In the genomic region with DNA sequence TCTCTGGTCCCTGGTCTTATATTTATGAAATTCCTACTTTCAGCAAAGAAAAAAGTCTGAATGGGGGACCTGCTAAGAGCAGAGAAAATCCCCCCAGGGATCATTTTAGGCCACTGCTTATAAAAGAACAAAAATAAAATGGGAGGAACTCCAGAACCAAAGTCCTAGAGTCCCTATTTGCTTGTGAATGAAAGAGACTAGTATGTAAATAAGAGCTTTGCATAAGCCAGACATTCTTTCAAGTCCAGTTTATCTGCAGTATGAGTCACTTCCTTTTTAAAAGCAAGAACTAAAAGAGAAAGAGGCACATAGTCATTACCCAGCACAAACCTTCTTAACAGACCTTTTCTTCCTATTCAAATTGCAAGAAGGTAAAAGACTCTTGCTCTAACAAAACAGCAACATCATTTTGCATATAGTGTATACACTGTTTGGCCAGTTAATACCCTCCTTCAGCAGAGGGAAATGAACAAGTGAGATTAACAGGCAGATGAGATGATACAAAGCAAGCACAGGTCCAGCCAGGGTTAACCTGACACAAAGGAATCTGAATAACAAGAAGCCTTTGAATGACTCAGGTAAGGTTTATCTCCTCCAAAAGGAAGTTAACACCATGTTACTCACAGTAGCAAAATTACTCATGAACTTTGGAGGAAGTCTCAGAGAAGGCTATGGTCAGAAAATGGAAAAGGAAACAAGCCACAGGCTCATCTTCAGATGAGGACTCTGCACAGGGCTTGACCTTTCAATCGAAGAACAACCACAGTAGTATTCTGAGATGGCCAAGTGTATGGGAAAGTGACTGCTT, we compare ENCODE assay signal across 8 cellular contexts.
DNase-seq lines count a peak whose midpoint lies in the region; ATAC-seq and TF ChIP-seq lines count a peak whose summit lies in the region.

No MANE protein-coding gene starts in this region.

- CTCF ChIA-PET in A673 (lab: Charles Lee): no interaction called here

- POLR2A ChIA-PET in A673 (lab: Charles Lee; ENCODE audit: low non-redundant PET): interaction anchor here (0.6 kb wide), 1 partner anchor 28 kb away, joined by 4 read pairs; no protein-coding TSS in a partner anchor

- TF ChIP-seq CTCF in A673 (conservative IDR thresholded peaks at IDR 0.05; ENCODE audit: low read depth, low read length) (no peak), kidney epithelial cell (IDR thresholded peaks at IDR 0.05; ENCODE audit: insufficient read depth, low read length, poor library complexity, severe bottlenecking) (no peak), vagina (IDR thresholded peaks at IDR 0.05) (no peak), tibial nerve (IDR thresholded peaks at IDR 0.05) (no peak)

- BruUV-seq in A673 (replicated peaks; lab: Mats Ljungman, UMichigan): no TSS peak

- H3K4me3 ChIP-seq in A673 (ENCODE audit: low read depth, low read length, poor library complexity, severe bottlenecking) (no peak overlapping the region), kidney epithelial cell (ENCODE audit: low read depth, low read length) (no peak overlapping the region), vagina (no peak overlapping the region), tibial nerve (no peak overlapping the region)

- no peaks in the 10 kb centered on the region for H3K27me3 ChIP-seq in A673 (replicated peaks; ENCODE audit: insufficient read depth, low read depth, low read length, poor library complexity)
- H3K27me3 ChIP-seq in kidney epithelial cell (ENCODE audit: control insufficient read depth, insufficient read depth, low read length): no peaks in the 10 kb centered on the region
- no peaks in the 10 kb centered on the region for H3K27me3 ChIP-seq in vagina
- no peaks in the 10 kb centered on the region for H3K27me3 ChIP-seq in tibial nerve

- intact Hi-C loops in A673 (cut with micrococcal nuclease; ENCODE audit: unreplicated experiment) (loop anchor here (5.0 kb wide), 1 partner anchor 33 kb away; no protein-coding TSS in a partner anchor), vagina (cut with DNase I) (no loop called here)

- peak overlapping the region; percentile 71 for H3K27ac ChIP-seq in A673 (ENCODE audit: low read depth, low read length, poor library complexity, severe bottlenecking)
- H3K27ac ChIP-seq in vagina: peak overlapping the region; percentile 53
- H3K27ac ChIP-seq in tibial nerve: peak overlapping the region in 1 of 4 donors; percentile 11

- H3K36me3 ChIP-seq in A673 (ENCODE audit: insufficient read depth, low read length, poor library complexity, severe bottlenecking) (no peaks in the 10 kb centered on the region), kidney epithelial cell (ENCODE audit: control insufficient read depth, insufficient read depth, low read length) (no peaks in the 10 kb centered on the region), vagina (no peaks in the 10 kb centered on the region), tibial nerve (no peaks in the 10 kb centered on the region)

- ATAC-seq in GM18502 (IDR thresholded peaks at IDR 0.05; ENCODE audit: poor library complexity, unreplicated experiment): peak; percentile 98
- peak; percentile 97 for ATAC-seq in HG02852 (IDR thresholded peaks at IDR 0.05; ENCODE audit: unreplicated experiment)

- DNase-seq in A673 (ENCODE audit: low spot score): peak; percentile 91
- DNase-seq in NCI-H226: peak; percentile 96
- peak; percentile 87 for DNase-seq in amniotic epithelial cell (ENCODE audit: low read depth)
- DNase-seq in kidney epithelial cell (ENCODE audit: low read depth): peak; percentile 89
- no peak for DNase-seq in vagina (ENCODE audit: extremely low spot score in 2 of 2)
- DNase-seq in tibial nerve (ENCODE audit: low spot score in 2 of 2): no peak

- WGBS in tibial nerve, 2 donors: 43 to 64% methylated on average over 1 of the region's 1 CpG

- no peaks in the 10 kb centered on the region for H3K9me3 ChIP-seq in A673 (ENCODE audit: low read depth, low read length, poor library complexity, severe bottlenecking)
- H3K9me3 ChIP-seq in vagina: no peaks in the 10 kb centered on the region
- no peaks in the 10 kb centered on the region for H3K9me3 ChIP-seq in tibial nerve

- H3K4me1 ChIP-seq in A673 (ENCODE audit: insufficient read depth, low read length, poor library complexity, severe bottlenecking) (peaks cover 19% of the 10 kb centered on the region), vagina (peaks cover 13% of the 10 kb centered on the region), tibial nerve (peaks cover 0 to 6% (median 0%) of the 10 kb centered on the region in 4 donors)

- no peak for TF ChIP-seq EP300 in tibial nerve (IDR thresholded peaks at IDR 0.05)

- no peak for TF ChIP-seq POLR2A in vagina (IDR thresholded peaks at IDR 0.05)
- no peak for TF ChIP-seq POLR2A in tibial nerve (IDR thresholded peaks at IDR 0.05)

Comparison
In these comparisons a context has a peak if more than half of its experiments do, and no peak if none do; other contexts are left out.
1. DNase-seq: peak in A673 (single experiment), NCI-H226 (single experiment), amniotic epithelial cell (single experiment) and kidney epithelial cell (single experiment); none in vagina (0 of 2) and tibial nerve (0 of 2).